In genomic region chr3:65935724-65936123, GRCh38 we compare ENCODE assay signal across 1 cellular context.
A peak's percentile ranks its signal among the peaks of the same experiment; 100 is the strongest.
TF ChIP-seq lines count a peak whose summit lies in the region.

No MANE protein-coding gene starts in this region.

TF ChIP-seq in HCT116, 20 proteins besides CTCF, POLR2A, EP300 and RAD21 (continued from another document):
- TF ChIP-seq REST (IDR thresholded peaks at IDR 0.05; ENCODE audit: low read depth) (peak; percentile 57), ELF1 (IDR thresholded peaks at IDR 0.05; ENCODE audit: borderline replicate concordance, low read depth) (no peak), CEBPB (IDR thresholded peaks at IDR 0.05; ENCODE audit: low read depth) (no peak), YY1 (IDR thresholded peaks at IDR 0.05; ENCODE audit: extremely low read depth, insufficient replicate concordance, low read depth, low read length) (no peak), JUND (IDR thresholded peaks at IDR 0.05) (peak; percentile 26; the same call in 1 of the 2 replicates), ZNF274 (IDR thresholded peaks at IDR 0.05; ENCODE audit: low read depth, low read length) (no peak), FOSL1 (IDR thresholded peaks at IDR 0.05; ENCODE audit: low read depth) (peak; percentile 43; the same call in 1 of the 2 replicates), TCF7L2 (IDR thresholded peaks at IDR 0.05; ENCODE audit: borderline replicate concordance, extremely low read depth, insufficient read depth, insufficient read length) (no peak), SRF (IDR thresholded peaks at IDR 0.05; ENCODE audit: low read depth) (peak; percentile 44; the same call in 1 of the 2 replicates), MAX (IDR thresholded peaks at IDR 0.05) (no peak), ZFX (IDR thresholded peaks at IDR 0.05) (no peak), EZH2 (IDR thresholded peaks at IDR 0.05) (no peak), EZH2phosphoT487 (IDR thresholded peaks at IDR 0.05; ENCODE audit: borderline replicate concordance) (no peak)
- TF ChIP-seq, protein P1, sequence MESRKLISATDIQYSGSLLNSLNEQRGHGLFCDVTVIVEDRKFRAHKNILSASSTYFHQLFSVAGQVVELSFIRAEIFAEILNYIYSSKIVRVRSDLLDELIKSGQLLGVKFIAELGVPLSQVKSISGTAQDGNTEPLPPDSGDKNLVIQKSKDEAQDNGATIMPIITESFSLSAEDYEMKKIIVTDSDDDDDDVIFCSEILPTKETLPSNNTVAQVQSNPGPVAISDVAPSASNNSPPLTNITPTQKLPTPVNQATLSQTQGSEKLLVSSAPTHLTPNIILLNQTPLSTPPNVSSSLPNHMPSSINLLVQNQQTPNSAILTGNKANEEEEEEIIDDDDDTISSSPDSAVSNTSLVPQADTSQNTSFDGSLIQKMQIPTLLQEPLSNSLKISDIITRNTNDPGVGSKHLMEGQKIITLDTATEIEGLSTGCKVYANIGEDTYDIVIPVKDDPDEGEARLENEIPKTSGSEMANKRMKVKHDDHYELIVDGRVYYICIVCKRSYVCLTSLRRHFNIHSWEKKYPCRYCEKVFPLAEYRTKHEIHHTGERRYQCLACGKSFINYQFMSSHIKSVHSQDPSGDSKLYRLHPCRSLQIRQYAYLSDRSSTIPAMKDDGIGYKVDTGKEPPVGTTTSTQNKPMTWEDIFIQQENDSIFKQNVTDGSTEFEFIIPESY (IDR thresholded peaks at IDR 0.05; ENCODE audit: extremely low read depth, insufficient replicate concordance, low read length), result no peak
